25 cellular contexts compared by ENCODE assay signal in the genomic region with DNA sequence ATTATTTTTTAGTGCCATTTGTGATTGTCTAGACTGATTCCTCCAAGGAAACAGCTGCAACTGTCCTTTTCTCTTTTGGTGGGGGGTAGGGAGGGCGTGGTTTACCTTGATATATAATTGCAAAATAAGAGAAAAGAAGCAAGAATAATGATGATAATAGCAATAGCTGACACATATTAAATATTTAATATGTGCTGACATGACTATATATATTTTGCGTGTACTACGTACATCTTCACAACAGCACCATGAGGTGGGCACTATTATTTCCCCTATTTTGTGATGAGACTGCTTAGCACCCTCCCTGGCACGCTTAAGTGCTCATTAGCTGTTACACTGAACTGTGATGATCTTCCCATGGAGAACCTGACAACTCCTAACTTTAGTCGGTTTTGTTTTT.
"Had no signal": no experiment of that assay in that cellular context is flagged by ENCODE, and none has a peak within 500 bp of the region (broad histone marks: within the 10 kb centered on the region; RNA-seq: fewer than 3 reads in every experiment).

No MANE protein-coding gene starts in this region.

- H3K36me3 ChIP-seq: SJCRH30 had no signal

- H3K27me3 ChIP-seq: SJCRH30 had no signal

- H3K36me3 Mint-ChIP-seq: brain had no signal

- H3K9me3 ChIP-seq: SJCRH30 had no signal

- H3K27ac Mint-ChIP-seq: brain had no signal

- H3K4me3 ChIP-seq: SJCRH30, SK-N-MC had no signal

- H3K4me1 ChIP-seq: SJCRH30 had no signal

- H3K9me3 Mint-ChIP-seq: activated CD4-positive, alpha-beta memory T cell treated with anti-CD3 and anti-CD28 coated beads for 36 hours; activated T-cell treated with anti-CD3 and anti-CD28 coated beads, Interleukin-2, amount 50 U/mL, for 4 hours; brain had no signal

- H3K27ac ChIP-seq: KMS-11, SJCRH30, SK-N-MC had no signal

- DNase-seq: activated CD4-positive, alpha-beta T cell treated with anti-CD3 and anti-CD28 coated beads, Interleukin-2, amount 50 U/mL, for 1 hour; activated effector memory CD4-positive, alpha-beta T cell treated with anti-CD3 and anti-CD28 coated beads, Interleukin-2, amount 50 U/mL, for 16 hours; activated naive CD4-positive, alpha-beta T cell; activated naive CD4-positive, alpha-beta T cell treated with anti-CD3 and anti-CD28 coated beads, Interleukin-2, amount 50 U/mL, for 16 hours; activated T-cell treated with anti-CD3 and anti-CD28 coated beads for 4 hours; activated T-cell treated with anti-CD3 and anti-CD28 coated beads, Interleukin-2, amount 50 U/mL, for 4 hours; anterior cingulate cortex; caudate nucleus; cerebellar nuclear complex; MM.1S; MV-4-11; NCI-H1092; NCI-H1436 treated with DMSO at 0.1 percent for 48 hours; NCI-H1694 treated with DMSO at 0.1 percent for 48 hours; NCI-H2029; NCI-H345; NCI-H524 treated with DMSO at 0.1 percent for 48 hours; SHP77; SJCRH30; T1000 had no signal

- H3K4me1 Mint-ChIP-seq: brain had no signal

- ATAC-seq: Panc1 had no signal

- H3K4me3 Mint-ChIP-seq: activated CD4-positive, alpha-beta memory T cell treated with anti-CD3 and anti-CD28 coated beads for 36 hours; activated T-cell treated with anti-CD3 and anti-CD28 coated beads, Interleukin-2, amount 50 U/mL, for 4 hours; brain had no signal

- H3K4me2 ChIP-seq: KMS-11 had no signal

- H3K9ac ChIP-seq: KMS-11 had no signal
